ENCODE assay signal across 2 cellular contexts in genomic region chr18:77082316-77082715, GRCh38.
TF ChIP-seq lines count a peak whose summit lies in the region.

No MANE protein-coding gene starts in this region.

TF ChIP-seq in IMR-90, 13 proteins besides CTCF, POLR2A, EP300 and RAD21:
- no peak for TF ChIP-seq MAFK (IDR thresholded peaks at IDR 0.05; ENCODE audit: low read depth, low read length)
- TF ChIP-seq RFX5 (IDR thresholded peaks at IDR 0.05; ENCODE audit: low read depth, low read length): no peak
- TF ChIP-seq CEBPB (IDR thresholded peaks at IDR 0.05; ENCODE audit: low read depth, low read length): peak; percentile 48; the same call in 1 of the 2 replicates
- TF ChIP-seq FOS (IDR thresholded peaks at IDR 0.05; ENCODE audit: low read depth, low read length): no peak

TF ChIP-seq in H1, 55 proteins besides CTCF, POLR2A, EP300 and RAD21:
- TF ChIP-seq JUND (IDR thresholded peaks at IDR 0.05; ENCODE audit: low read length) (no peak), EGR1 (IDR thresholded peaks at IDR 0.05; ENCODE audit: borderline replicate concordance, low read depth, low read length) (no peak)
